25 cellular contexts compared by ENCODE assay signal in genomic region chr12:4444031-4444430, GRCh38. TPM values are rescaled to one million over a fixed set of nuclear protein-coding genes. Genes with fewer than 3 reads are reported as not detected.
"Had no signal": no experiment of that assay in that cellular context is flagged by ENCODE, and none has a peak within 500 bp of the region (broad histone marks: within the 10 kb centered on the region; RNA-seq: fewer than 3 reads in every experiment).

No MANE protein-coding gene starts in this region.

- H3K36me3 Mint-ChIP-seq: activated naive CD4-positive, alpha-beta T cell treated with anti-CD3 and anti-CD28 coated beads, Interleukin-2, amount 50 U/mL, for 72 hours; mesothelial cell of epicardium had no signal

- H3K4me3 ChIP-seq: adrenal gland, hepatocyte, lower lobe of right lung, right atrium auricular region, transverse colon had no signal

- H3K4me3 Mint-ChIP-seq: activated B cell treated with CpG ODN at 0.5 μM for 24 hours; activated CD8-positive, alpha-beta T cell treated with anti-CD3 and anti-CD28 coated beads, Interleukin-2, amount 10 ng/mL, durations not matched to agents 7 days and 5 days; mesothelial cell of epicardium; nephron progenitor cell; stimulated activated naive CD8-positive, alpha-beta T cell treated with anti-CD3 and anti-CD28 coated beads, Interleukin-15, Interleukin-2, amounts not matched to agents 100 ng/mL and 50 ng/mL, for 24 hours had no signal

- H3K4me2 ChIP-seq: hepatocyte had no signal

- DNase-seq: activated B cell treated with CpG ODN at 0.5 μM for 24 hours; activated CD4-positive, alpha-beta T cell treated with anti-CD3 and anti-CD28 coated beads for 48 hours; activated CD8-positive, alpha-beta T cell treated with anti-CD3 and anti-CD28 coated beads, Interleukin-2, amount 10 ng/mL, durations not matched to agents 7 days and 5 days; activated gamma-delta T cell treated with Interleukin-2 at 50 U/mL for 16 hours; adrenal gland; cerebellar nuclear complex; effector CD8-positive, alpha-beta T cell; left colon; lower lobe of right lung; nephron progenitor cell; T-helper 1 cell; T-helper 9 cell; transverse colon had no signal

- H3K27me3 Mint-ChIP-seq: stimulated activated naive CD8-positive, alpha-beta T cell treated with anti-CD3 and anti-CD28 coated beads, Interleukin-15, Interleukin-2, amounts not matched to agents 100 ng/mL and 50 ng/mL, for 24 hours had no signal

- ATAC-seq: activated CD8-positive, alpha-beta T cell treated with anti-CD3 and anti-CD28 coated beads, Interleukin-2, amount 10 ng/mL, durations not matched to agents 7 days and 5 days; activated naive CD4-positive, alpha-beta T cell treated with anti-CD3 and anti-CD28 coated beads, Interleukin-2, amount 50 U/mL, for 72 hours; esophagus mucosa; left colon; lower lobe of right lung had no signal

- H3K36me3 ChIP-seq: adrenal gland, lower lobe of right lung, right atrium auricular region, transverse colon had no signal

- FAIRE-seq: astrocyte, bronchial epithelial cell, islet of Langerhans had no signal

- H3K27ac Mint-ChIP-seq: activated B cell treated with CpG ODN at 0.5 μM for 24 hours; activated CD8-positive, alpha-beta T cell treated with anti-CD3 and anti-CD28 coated beads, Interleukin-2, amount 10 ng/mL, durations not matched to agents 7 days and 5 days; activated naive CD4-positive, alpha-beta T cell treated with anti-CD3 and anti-CD28 coated beads, Interleukin-2, amount 50 U/mL, for 72 hours; mesothelial cell of epicardium; nephron progenitor cell; progenitor cell of endocrine pancreas; stimulated activated naive CD8-positive, alpha-beta T cell treated with anti-CD3 and anti-CD28 coated beads, Interleukin-15, Interleukin-2, amounts not matched to agents 100 ng/mL and 50 ng/mL, for 24 hours had no signal

- H3K9me3 Mint-ChIP-seq: activated B cell treated with CpG ODN at 0.5 μM for 24 hours; activated naive CD4-positive, alpha-beta T cell treated with anti-CD3 and anti-CD28 coated beads, Interleukin-2, amount 50 U/mL, for 72 hours; mesothelial cell of epicardium; nephron progenitor cell; stimulated activated naive CD8-positive, alpha-beta T cell treated with anti-CD3 and anti-CD28 coated beads, Interleukin-15, Interleukin-2, amounts not matched to agents 100 ng/mL and 50 ng/mL, for 24 hours had no signal

- H3K27ac ChIP-seq: adrenal gland, hepatocyte, lower lobe of right lung, right atrium auricular region, transverse colon had no signal

- H3K9me3 ChIP-seq: adrenal gland, lower lobe of right lung, right atrium auricular region, transverse colon had no signal

- H3K4me1 ChIP-seq: adrenal gland, lower lobe of right lung, transverse colon had no signal

RNA-seq across cellular contexts. Expression of gene FGF6, which starts 1.6 kb away (rescaled TPM):
- total RNA-seq: activated B cell treated with CpG ODN at 0.5 μM for 24 hours; activated CD8-positive, alpha-beta T cell treated with anti-CD3 and anti-CD28 coated beads, Interleukin-2, amount 10 ng/mL, durations not matched to agents 7 days and 5 days; activated naive CD4-positive, alpha-beta T cell treated with anti-CD3 and anti-CD28 coated beads, Interleukin-2, amount 50 U/mL, for 72 hours; adrenal gland; astrocyte; bronchial epithelial cell; esophagus mucosa; glomerular endothelial cell; hepatocyte; left colon; lower lobe of right lung; mesothelial cell of epicardium; omental fat pad; progenitor cell of endocrine pancreas; right atrium auricular region; transverse colon had no signal
